ENCODE assay signal across 8 cellular contexts in the genomic region with DNA sequence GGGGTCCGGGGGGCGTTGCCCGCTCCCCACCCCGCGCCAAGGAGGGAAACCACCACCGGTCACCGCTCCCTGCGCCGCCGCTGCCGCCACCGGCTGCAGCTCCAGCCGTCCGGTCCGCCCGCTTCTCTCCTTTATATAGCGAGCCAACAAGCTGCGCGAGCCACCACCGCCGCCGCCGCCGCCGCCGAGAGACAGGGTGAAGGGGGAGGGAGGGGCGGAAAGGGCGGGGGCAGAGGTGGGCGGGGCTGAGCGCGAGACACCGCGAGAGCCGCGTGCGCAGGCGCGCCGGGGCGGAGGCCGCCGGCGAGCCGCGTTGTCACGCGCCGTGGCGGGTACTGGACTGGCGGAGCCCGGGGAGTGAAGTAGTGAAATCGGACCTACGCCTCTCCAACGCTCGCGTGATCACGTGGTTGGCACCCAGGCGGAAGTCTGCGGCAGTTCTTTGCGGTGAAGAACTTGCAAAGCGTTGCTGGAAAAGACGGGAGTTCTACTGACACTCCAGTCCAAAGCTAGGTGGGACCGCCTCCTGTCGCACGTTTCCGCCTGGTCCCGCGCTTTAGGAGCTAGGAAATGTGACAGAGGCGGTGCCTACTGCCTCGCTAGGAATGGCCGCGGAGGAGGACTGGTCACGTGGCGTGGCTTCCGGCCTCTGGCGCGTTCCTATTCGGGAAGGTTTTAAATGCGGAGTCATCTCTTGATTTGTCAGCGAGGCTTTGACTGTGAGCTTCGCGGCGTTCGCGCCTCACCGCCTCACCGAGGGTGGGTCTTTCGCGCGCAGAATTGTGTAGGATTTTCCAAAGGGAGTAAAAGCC. TPM values are rescaled to one million over a fixed set of nuclear protein-coding genes. Genes with fewer than 3 reads are reported as not detected.
DNase-seq lines count a peak whose midpoint lies in the region; ATAC-seq and TF ChIP-seq lines count a peak whose summit lies in the region.

A gene (minus strand): TSS at position 193 of the 812 bp plus-strand sequence. CDS start 441 bp downstream, outside the sequence.

- ATAC-seq in GM19043 (IDR thresholded peaks at IDR 0.05; ENCODE audit: low read depth, unreplicated experiment) (peak; percentile 64), HG03378 (IDR thresholded peaks at IDR 0.05; ENCODE audit: unreplicated experiment) (peak; percentile 76)

- peak; percentile 95 for DNase-seq in AG10803 (ENCODE audit: low read depth)
- peak; percentile 93 for DNase-seq in NCI-H460 (ENCODE audit: extremely low read depth, low read depth)
- peak; percentile 93 for DNase-seq in activated CD4-positive, CD25-positive, alpha-beta regulatory T cell treated with anti-CD3 and anti-CD28 coated beads, Interleukin-2, amount 50 U/mL, for 72 hours
- DNase-seq in cerebellar nuclear complex (lab: John Stamatoyannopoulos, UW): peak; percentile 64 to 93
- peak; percentile 98 for DNase-seq in islet precursor cell
- DNase-seq in stimulated activated CD4-positive, alpha-beta T cell treated with anti-CD3 and anti-CD28 coated beads, Interleukin-12 subunit alpha, Interleukin-12 subunit beta, amount 100 ng/mL, for 48 hours (ENCODE audit: low read depth in 2 of 3, low spot score in 1 of 3): peak; percentile 86 to 87 (median 86)

- H3K4me3 ChIP-seq in AG10803 (ENCODE audit: low read length): peak within 1 kb of the TSS; percentile 93

- TF ChIP-seq CTCF in AG10803 (conservative IDR thresholded peaks at IDR 0.05; ENCODE audit: low read length): no peak

RNA-seq across cellular contexts. Expression of the gene that starts here (rescaled TPM):
- 28.4 and 32.0 TPM in 2 replicates for total RNA-seq in NCI-H460 (2014; rRNA removed; shearing (Covaris generic))
- polyA plus RNA-seq in NCI-H460 (2014; cell fraction: nucleus; rRNA removed): 11.5 and 19.4 TPM in 2 replicates

Comparison
In these comparisons a context has a peak if more than half of its experiments do, and no peak if none do; other contexts are left out.
1. Peak in every context shown above with its lines: DNase-seq, ATAC-seq and H3K4me3 ChIP-seq.